1 cellular context compared by ENCODE assay signal in genomic region chr22:36036167-36036624, GRCh38.
TF ChIP-seq lines count a peak whose summit lies in the region.

No MANE protein-coding gene starts in this region.

TF ChIP-seq in K562, 482 proteins besides CTCF, POLR2A, EP300 and RAD21 (continued from another document):
- peak; percentile 49; the same call in 1 of the 2 replicates for TF ChIP-seq MGA (IDR thresholded peaks at IDR 0.05)
- TF ChIP-seq, protein P1, sequence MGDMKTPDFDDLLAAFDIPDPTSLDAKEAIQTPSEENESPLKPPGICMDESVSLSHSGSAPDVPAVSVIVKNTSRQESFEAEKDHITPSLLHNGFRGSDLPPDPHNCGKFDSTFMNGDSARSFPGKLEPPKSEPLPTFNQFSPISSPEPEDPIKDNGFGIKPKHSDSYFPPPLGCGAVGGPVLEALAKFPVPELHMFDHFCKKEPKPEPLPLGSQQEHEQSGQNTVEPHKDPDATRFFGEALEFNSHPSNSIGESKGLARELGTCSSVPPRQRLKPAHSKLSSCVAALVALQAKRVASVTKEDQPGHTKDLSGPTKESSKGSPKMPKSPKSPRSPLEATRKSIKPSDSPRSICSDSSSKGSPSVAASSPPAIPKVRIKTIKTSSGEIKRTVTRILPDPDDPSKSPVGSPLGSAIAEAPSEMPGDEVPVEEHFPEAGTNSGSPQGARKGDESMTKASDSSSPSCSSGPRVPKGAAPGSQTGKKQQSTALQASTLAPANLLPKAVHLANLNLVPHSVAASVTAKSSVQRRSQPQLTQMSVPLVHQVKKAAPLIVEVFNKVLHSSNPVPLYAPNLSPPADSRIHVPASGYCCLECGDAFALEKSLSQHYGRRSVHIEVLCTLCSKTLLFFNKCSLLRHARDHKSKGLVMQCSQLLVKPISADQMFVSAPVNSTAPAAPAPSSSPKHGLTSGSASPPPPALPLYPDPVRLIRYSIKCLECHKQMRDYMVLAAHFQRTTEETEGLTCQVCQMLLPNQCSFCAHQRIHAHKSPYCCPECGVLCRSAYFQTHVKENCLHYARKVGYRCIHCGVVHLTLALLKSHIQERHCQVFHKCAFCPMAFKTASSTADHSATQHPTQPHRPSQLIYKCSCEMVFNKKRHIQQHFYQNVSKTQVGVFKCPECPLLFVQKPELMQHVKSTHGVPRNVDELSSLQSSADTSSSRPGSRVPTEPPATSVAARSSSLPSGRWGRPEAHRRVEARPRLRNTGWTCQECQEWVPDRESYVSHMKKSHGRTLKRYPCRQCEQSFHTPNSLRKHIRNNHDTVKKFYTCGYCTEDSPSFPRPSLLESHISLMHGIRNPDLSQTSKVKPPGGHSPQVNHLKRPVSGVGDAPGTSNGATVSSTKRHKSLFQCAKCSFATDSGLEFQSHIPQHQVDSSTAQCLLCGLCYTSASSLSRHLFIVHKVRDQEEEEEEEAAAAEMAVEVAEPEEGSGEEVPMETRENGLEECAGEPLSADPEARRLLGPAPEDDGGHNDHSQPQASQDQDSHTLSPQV (IDR thresholded peaks at IDR 0.05): 0 out of 2 replicates have a peak, but pooled peaks have one; percentile 46
- TF ChIP-seq, protein P2, sequence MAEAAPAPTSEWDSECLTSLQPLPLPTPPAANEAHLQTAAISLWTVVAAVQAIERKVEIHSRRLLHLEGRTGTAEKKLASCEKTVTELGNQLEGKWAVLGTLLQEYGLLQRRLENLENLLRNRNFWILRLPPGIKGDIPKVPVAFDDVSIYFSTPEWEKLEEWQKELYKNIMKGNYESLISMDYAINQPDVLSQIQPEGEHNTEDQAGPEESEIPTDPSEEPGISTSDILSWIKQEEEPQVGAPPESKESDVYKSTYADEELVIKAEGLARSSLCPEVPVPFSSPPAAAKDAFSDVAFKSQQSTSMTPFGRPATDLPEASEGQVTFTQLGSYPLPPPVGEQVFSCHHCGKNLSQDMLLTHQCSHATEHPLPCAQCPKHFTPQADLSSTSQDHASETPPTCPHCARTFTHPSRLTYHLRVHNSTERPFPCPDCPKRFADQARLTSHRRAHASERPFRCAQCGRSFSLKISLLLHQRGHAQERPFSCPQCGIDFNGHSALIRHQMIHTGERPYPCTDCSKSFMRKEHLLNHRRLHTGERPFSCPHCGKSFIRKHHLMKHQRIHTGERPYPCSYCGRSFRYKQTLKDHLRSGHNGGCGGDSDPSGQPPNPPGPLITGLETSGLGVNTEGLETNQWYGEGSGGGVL (CRISPR knock-in tag; IDR thresholded peaks at IDR 0.05): no peak
- 0 out of 2 replicates have a peak, but pooled peaks have one; percentile 6 for TF ChIP-seq ZNF384 (IDR thresholded peaks at IDR 0.05; ENCODE audit: low read depth, low read length)
- TF ChIP-seq EP400 (IDR thresholded peaks at IDR 0.05): 0 out of 2 replicates have a peak, but pooled peaks have one; percentile 14
- no peak for TF ChIP-seq ZNF133 (CRISPR knock-in tag; IDR thresholded peaks at IDR 0.05)
- TF ChIP-seq MYC (IDR thresholded peaks at IDR 0.05; ENCODE audit: low read depth, low read length): peak; percentile 70
- no peak for TF ChIP-seq MYC (CRISPR knock-in tag; IDR thresholded peaks at IDR 0.05; ENCODE audit: borderline replicate concordance, low read depth)
- TF ChIP-seq SPI1 (IDR thresholded peaks at IDR 0.05; ENCODE audit: borderline replicate concordance, low read depth, low read length): peak; percentile 54; the same call in 1 of the 2 replicates
- TF ChIP-seq TCF7L2 (IDR thresholded peaks at IDR 0.05; ENCODE audit: low read depth, low read length): no peak
TF ChIP-seq in K562: peak in this region for 8.
